ENCODE assay signal across 2 cellular contexts in the genomic region with DNA sequence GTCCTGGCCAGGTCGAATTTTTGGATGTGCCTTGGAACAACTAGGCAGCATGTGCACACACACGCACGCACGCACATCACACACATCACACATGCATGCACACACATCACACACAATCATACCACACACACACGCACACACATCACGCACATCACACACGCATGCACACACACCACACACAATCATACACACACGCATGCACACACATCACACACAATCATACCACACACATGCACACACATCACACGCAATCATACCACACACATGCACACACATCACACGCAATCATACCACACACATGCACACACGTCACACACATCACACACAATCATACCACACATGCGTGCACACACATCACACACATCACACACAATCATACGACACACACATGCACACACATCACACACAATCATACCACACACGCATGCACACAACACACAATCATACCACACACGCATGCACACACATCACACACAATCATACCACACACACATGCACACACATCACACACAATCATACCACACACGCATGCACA.
TF ChIP-seq lines count a peak whose summit lies in the region.
"Not testable (repeated sequence)": the region's sequence is repeated elsewhere in the genome, so short reads cannot be mapped to it uniquely, and the experiment has no call there.

No MANE protein-coding gene starts in this region.

TF ChIP-seq in GM12878, 131 proteins besides CTCF, POLR2A, EP300 and RAD21:
- TF ChIP-seq NR2C2 (IDR thresholded peaks at IDR 0.05; ENCODE audit: borderline replicate concordance, control insufficient read depth, insufficient read length, low read depth) = peak; percentile 15
- TF ChIP-seq NFIC (IDR thresholded peaks at IDR 0.05; ENCODE audit: low read depth, low read length) = peak; percentile 39; the same call in 1 of the 2 replicates
- TF ChIP-seq, protein P1, sequence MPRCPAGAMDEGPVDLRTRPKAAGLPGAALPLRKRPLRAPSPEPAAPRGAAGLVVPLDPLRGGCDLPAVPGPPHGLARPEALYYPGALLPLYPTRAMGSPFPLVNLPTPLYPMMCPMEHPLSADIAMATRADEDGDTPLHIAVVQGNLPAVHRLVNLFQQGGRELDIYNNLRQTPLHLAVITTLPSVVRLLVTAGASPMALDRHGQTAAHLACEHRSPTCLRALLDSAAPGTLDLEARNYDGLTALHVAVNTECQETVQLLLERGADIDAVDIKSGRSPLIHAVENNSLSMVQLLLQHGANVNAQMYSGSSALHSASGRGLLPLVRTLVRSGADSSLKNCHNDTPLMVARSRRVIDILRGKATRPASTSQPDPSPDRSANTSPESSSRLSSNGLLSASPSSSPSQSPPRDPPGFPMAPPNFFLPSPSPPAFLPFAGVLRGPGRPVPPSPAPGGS (IDR thresholded peaks at IDR 0.05; ENCODE audit: borderline replicate concordance, insufficient read depth, low read depth, low read length, poor library complexity, severe bottlenecking) = peak; percentile 89

TF ChIP-seq in HepG2, 621 proteins besides CTCF, POLR2A, EP300 and RAD21:
- TF ChIP-seq, protein P2, sequence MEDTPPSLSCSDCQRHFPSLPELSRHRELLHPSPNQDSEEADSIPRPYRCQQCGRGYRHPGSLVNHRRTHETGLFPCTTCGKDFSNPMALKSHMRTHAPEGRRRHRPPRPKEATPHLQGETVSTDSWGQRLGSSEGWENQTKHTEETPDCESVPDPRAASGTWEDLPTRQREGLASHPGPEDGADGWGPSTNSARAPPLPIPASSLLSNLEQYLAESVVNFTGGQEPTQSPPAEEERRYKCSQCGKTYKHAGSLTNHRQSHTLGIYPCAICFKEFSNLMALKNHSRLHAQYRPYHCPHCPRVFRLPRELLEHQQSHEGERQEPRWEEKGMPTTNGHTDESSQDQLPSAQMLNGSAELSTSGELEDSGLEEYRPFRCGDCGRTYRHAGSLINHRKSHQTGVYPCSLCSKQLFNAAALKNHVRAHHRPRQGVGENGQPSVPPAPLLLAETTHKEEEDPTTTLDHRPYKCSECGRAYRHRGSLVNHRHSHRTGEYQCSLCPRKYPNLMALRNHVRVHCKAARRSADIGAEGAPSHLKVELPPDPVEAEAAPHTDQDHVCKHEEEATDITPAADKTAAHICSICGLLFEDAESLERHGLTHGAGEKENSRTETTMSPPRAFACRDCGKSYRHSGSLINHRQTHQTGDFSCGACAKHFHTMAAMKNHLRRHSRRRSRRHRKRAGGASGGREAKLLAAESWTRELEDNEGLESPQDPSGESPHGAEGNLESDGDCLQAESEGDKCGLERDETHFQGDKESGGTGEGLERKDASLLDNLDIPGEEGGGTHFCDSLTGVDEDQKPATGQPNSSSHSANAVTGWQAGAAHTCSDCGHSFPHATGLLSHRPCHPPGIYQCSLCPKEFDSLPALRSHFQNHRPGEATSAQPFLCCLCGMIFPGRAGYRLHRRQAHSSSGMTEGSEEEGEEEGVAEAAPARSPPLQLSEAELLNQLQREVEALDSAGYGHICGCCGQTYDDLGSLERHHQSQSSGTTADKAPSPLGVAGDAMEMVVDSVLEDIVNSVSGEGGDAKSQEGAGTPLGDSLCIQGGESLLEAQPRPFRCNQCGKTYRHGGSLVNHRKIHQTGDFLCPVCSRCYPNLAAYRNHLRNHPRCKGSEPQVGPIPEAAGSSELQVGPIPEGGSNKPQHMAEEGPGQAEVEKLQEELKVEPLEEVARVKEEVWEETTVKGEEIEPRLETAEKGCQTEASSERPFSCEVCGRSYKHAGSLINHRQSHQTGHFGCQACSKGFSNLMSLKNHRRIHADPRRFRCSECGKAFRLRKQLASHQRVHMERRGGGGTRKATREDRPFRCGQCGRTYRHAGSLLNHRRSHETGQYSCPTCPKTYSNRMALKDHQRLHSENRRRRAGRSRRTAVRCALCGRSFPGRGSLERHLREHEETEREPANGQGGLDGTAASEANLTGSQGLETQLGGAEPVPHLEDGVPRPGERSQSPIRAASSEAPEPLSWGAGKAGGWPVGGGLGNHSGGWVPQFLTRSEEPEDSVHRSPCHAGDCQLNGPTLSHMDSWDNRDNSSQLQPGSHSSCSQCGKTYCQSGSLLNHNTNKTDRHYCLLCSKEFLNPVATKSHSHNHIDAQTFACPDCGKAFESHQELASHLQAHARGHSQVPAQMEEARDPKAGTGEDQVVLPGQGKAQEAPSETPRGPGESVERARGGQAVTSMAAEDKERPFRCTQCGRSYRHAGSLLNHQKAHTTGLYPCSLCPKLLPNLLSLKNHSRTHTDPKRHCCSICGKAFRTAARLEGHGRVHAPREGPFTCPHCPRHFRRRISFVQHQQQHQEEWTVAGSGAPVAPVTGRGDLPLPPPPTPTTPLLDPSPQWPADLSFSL (CRISPR knock-in tag; IDR thresholded peaks at IDR 0.05) = 0 out of 2 replicates have a peak, but pooled peaks have one; percentile 73
- TF ChIP-seq, protein P3, sequence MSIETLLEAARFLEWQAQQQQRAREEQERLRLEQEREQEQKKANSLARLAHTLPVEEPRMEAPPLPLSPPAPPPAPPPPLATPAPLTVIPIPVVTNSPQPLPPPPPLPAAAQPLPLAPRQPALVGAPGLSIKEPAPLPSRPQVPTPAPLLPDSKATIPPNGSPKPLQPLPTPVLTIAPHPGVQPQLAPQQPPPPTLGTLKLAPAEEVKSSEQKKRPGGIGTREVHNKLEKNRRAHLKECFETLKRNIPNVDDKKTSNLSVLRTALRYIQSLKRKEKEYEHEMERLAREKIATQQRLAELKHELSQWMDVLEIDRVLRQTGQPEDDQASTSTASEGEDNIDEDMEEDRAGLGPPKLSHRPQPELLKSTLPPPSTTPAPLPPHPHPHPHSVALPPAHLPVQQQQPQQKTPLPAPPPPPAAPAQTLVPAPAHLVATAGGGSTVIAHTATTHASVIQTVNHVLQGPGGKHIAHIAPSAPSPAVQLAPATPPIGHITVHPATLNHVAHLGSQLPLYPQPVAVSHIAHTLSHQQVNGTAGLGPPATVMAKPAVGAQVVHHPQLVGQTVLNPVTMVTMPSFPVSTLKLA (IDR thresholded peaks at IDR 0.05) = peak; percentile 43
- TF ChIP-seq IKZF1 (IDR thresholded peaks at IDR 0.05) = 0 out of 2 replicates have a peak, but pooled peaks have one; percentile 30
- TF ChIP-seq SOX6 (IDR thresholded peaks at IDR 0.05) = 0 out of 2 replicates have a peak, but pooled peaks have one; percentile 25
- TF ChIP-seq SOX6 (CRISPR knock-in tag; IDR thresholded peaks at IDR 0.05) = not testable (repeated sequence)
